Comparison of ENCODE assay signal across 1 cellular context in genomic region chr17:44121206-44121605, GRCh38.
TF ChIP-seq lines count a peak whose summit lies in the region.

No MANE protein-coding gene starts in this region.

TF ChIP-seq in GM23338, 12 proteins besides CTCF, POLR2A, EP300 and RAD21 (continued from another document):
- TF ChIP-seq, protein P1, sequence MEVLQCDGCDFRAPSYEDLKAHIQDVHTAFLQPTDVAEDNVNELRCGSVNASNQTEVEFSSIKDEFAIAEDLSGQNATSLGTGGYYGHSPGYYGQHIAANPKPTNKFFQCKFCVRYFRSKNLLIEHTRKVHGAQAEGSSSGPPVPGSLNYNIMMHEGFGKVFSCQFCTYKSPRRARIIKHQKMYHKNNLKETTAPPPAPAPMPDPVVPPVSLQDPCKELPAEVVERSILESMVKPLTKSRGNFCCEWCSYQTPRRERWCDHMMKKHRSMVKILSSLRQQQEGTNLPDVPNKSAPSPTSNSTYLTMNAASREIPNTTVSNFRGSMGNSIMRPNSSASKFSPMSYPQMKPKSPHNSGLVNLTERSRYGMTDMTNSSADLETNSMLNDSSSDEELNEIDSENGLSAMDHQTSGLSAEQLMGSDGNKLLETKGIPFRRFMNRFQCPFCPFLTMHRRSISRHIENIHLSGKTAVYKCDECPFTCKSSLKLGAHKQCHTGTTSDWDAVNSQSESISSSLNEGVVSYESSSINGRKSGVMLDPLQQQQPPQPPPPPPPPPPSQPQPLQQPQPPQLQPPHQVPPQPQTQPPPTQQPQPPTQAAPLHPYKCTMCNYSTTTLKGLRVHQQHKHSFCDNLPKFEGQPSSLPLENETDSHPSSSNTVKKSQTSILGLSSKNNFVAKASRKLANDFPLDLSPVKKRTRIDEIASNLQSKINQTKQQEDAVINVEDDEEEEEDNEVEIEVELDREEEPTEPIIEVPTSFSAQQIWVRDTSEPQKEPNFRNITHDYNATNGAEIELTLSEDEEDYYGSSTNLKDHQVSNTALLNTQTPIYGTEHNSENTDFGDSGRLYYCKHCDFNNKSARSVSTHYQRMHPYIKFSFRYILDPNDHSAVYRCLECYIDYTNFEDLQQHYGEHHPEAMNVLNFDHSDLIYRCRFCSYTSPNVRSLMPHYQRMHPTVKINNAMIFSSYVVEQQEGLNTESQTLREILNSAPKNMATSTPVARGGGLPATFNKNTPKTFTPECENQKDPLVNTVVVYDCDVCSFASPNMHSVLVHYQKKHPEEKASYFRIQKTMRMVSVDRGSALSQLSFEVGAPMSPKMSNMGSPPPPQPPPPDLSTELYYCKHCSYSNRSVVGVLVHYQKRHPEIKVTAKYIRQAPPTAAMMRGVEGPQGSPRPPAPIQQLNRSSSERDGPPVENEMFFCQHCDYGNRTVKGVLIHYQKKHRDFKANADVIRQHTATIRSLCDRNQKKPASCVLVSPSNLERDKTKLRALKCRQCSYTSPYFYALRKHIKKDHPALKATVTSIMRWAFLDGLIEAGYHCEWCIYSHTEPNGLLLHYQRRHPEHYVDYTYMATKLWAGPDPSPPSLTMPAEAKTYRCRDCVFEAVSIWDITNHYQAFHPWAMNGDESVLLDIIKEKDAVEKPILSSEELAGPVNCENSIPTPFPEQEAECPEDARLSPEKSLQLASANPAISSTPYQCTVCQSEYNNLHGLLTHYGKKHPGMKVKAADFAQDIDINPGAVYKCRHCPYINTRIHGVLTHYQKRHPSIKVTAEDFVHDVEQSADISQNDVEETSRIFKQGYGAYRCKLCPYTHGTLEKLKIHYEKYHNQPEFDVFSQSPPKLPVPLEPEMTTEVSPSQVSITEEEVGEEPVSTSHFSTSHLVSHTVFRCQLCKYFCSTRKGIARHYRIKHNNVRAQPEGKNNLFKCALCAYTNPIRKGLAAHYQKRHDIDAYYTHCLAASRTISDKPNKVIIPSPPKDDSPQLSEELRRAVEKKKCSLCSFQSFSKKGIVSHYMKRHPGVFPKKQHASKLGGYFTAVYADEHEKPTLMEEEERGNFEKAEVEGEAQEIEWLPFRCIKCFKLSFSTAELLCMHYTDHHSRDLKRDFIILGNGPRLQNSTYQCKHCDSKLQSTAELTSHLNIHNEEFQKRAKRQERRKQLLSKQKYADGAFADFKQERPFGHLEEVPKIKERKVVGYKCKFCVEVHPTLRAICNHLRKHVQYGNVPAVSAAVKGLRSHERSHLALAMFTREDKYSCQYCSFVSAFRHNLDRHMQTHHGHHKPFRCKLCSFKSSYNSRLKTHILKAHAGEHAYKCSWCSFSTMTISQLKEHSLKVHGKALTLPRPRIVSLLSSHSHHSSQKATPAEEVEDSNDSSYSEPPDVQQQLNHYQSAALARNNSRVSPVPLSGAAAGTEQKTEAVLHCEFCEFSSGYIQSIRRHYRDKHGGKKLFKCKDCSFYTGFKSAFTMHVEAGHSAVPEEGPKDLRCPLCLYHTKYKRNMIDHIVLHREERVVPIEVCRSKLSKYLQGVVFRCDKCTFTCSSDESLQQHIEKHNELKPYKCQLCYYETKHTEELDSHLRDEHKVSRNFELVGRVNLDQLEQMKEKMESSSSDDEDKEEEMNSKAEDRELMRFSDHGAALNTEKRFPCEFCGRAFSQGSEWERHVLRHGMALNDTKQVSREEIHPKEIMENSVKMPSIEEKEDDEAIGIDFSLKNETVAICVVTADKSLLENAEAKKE (CRISPR knock-in tag; IDR thresholded peaks at IDR 0.05): no peak
TF ChIP-seq in GM23338: peak in this region for 0.
